Comparison of ENCODE assay signal across 27 cellular contexts in genomic region chr18:49472459-49472858, GRCh38. TPM values are rescaled to one million over a fixed set of nuclear protein-coding genes. Genes with fewer than 3 reads are reported as not detected.
A peak's percentile ranks its signal among the peaks of the same experiment; 100 is the strongest.
DNase-seq lines count a peak whose midpoint lies in the region; ATAC-seq, FAIRE-seq and TF ChIP-seq lines count a peak whose summit lies in the region.
"Had no signal": no experiment of that assay in that cellular context is flagged by ENCODE, and none has a peak within 500 bp of the region (broad histone marks: within the 10 kb centered on the region; RNA-seq: fewer than 3 reads in every experiment).

No MANE protein-coding gene starts in this region.

- H2AFZ ChIP-seq in HepG2 (ENCODE audit: low read length) (no peak overlapping the region), H1 (ENCODE audit: low read length) (no peak overlapping the region)

- no peak for TF ChIP-seq POLR2A in HepG2 (IDR thresholded peaks at IDR 0.05; ENCODE audit: insufficient read depth in 1 of 2, low read depth in 2 of 2, low read length in 2 of 2)
- TF ChIP-seq POLR2A in right lobe of liver (IDR thresholded peaks at IDR 0.05) = no peak
- no peak for TF ChIP-seq POLR2A in H1 (IDR thresholded peaks at IDR 0.05; ENCODE audit: control extremely low read depth in 1 of 2, low read depth in 2 of 2, low read length in 2 of 2)
- no peak for TF ChIP-seq POLR2A in upper lobe of left lung (IDR thresholded peaks at IDR 0.05)

- DNase-seq in HepG2 (ENCODE audit: low spot score) (no peak), right lobe of liver (no peak), T-helper 17 cell (no peak), H1 (ENCODE audit: low read depth in 1 of 2, low spot score in 2 of 2) (no peak), upper lobe of left lung (no peak)
- DNase-seq: ACHN; BE2C; C1 segment of cervical spinal cord; CD4-positive, alpha-beta memory T cell; CD4-positive, CD25-positive, alpha-beta regulatory T cell; CD8-positive, alpha-beta memory T cell; COR-L47; DMS 273 treated with DMSO at 0.1 percent for 48 hours; DMS153; DMS53; DMS79; DND-41; EL; GDM1 had no signal

- H3K23me2 ChIP-seq in H1 (ENCODE audit: low read depth, low read length) = no peaks in the 10 kb centered on the region

- no peak overlapping the region for H4K91ac ChIP-seq in H1 (replicated peaks; ENCODE audit: insufficient read length, low read length)

- H3K79me2 ChIP-seq in HepG2 (ENCODE audit: insufficient read depth, low read length) (no peaks in the 10 kb centered on the region), H1 (ENCODE audit: control insufficient read depth in 1 of 2, insufficient read depth in 2 of 2, low read length in 2 of 2) (no peaks in the 10 kb centered on the region)

- H2BK120ac ChIP-seq in H1 (replicated peaks; ENCODE audit: low read depth, low read length) = no peak overlapping the region

- H3K27me3 ChIP-seq in HepG2 (ENCODE audit: control insufficient read depth in 1 of 2, insufficient read depth in 2 of 2, low read length in 2 of 2) (no peaks in the 10 kb centered on the region), right lobe of liver (no peaks in the 10 kb centered on the region), H1 (replicated peaks in 1 of 4; ENCODE audit: control insufficient read depth in 3 of 4, extremely low read depth in 1 of 4, insufficient read depth in 3 of 4, low read length in 3 of 4) (no peaks in the 10 kb centered on the region), upper lobe of left lung (no peaks in the 10 kb centered on the region)
- H3K27me3 ChIP-seq: BE2C, BLaER1 had no signal

- no peak overlapping the region for H3K18ac ChIP-seq in H1 (ENCODE audit: extremely low read depth, low read length)

- H3K4me1 Mint-ChIP-seq in T-helper 17 cell = no peaks in the 10 kb centered on the region
- H3K4me1 Mint-ChIP-seq: CD4-positive, CD25-positive, alpha-beta regulatory T cell had no signal

- H3K36me3 ChIP-seq in HepG2 (replicated peaks in 1 of 2; ENCODE audit: control insufficient read depth in 1 of 2, insufficient read depth in 2 of 2, low read length in 2 of 2) (no peaks in the 10 kb centered on the region), right lobe of liver (no peaks in the 10 kb centered on the region), H1 (ENCODE audit: control insufficient read depth in 2 of 4, insufficient read depth in 4 of 4, low read length in 3 of 4) (no peaks in the 10 kb centered on the region), upper lobe of left lung (no peaks in the 10 kb centered on the region)
- H3K36me3 ChIP-seq: BE2C, BLaER1 had no signal

- intact Hi-C loops in HepG2 (cut with micrococcal nuclease; ENCODE audit: unreplicated experiment) = no loop called here
- intact Hi-C loops in right lobe of liver (cut with DNase I) = no loop called here

- no peaks in the 10 kb centered on the region for H3K27me3 Mint-ChIP-seq in T-helper 17 cell

- H3K27ac Mint-ChIP-seq in T-helper 17 cell = peak overlapping the region; percentile 37
- H3K27ac Mint-ChIP-seq: CD14-positive monocyte; CD4-positive, alpha-beta memory T cell; CD4-positive, CD25-positive, alpha-beta regulatory T cell had no signal

- no peak for FAIRE-seq in HepG2 (lab: Jason Lieb, UNC)
- FAIRE-seq in H1 (lab: Jason Lieb, UNC) = no peak
- FAIRE-seq: GM12878, GM12892, GM18507, GM19239 had no signal

- in situ Hi-C loops in HepG2 (cut with HindIII; ENCODE audit: extremely low pct_ligation_motif_present, low pct_unique_long_range_greater_than_20kb) = no loop called here

- H3K4me3 Mint-ChIP-seq in T-helper 17 cell = no peak overlapping the region
- H3K4me3 Mint-ChIP-seq: CD14-positive monocyte; CD4-positive, alpha-beta memory T cell; CD4-positive, CD25-positive, alpha-beta regulatory T cell; CD8-positive, alpha-beta memory T cell had no signal

- POLR2A ChIA-PET in HepG2 (lab: Yijun Ruan, JAX) = no interaction called here
- POLR2A ChIA-PET in H1 (lab: Charles Lee; ENCODE audit: partially characterized antibody) = interaction anchor here (1.7 kb wide), 1 partner anchor 15 kb away, joined by 6 read pairs; the partner anchor contains the start of gene C18orf32

- no peaks in the 10 kb centered on the region for H3K36me3 Mint-ChIP-seq in T-helper 17 cell (ENCODE audit: low read depth)
- H3K36me3 Mint-ChIP-seq: CD14-positive monocyte had no signal

- H3K4me1 ChIP-seq in HepG2 (ENCODE audit: insufficient read depth, low read length) (no peaks in the 10 kb centered on the region), right lobe of liver (peaks cover 0 to 4% (median 0%) of the 10 kb centered on the region in 4 donors), H1 (replicated peaks in 1 of 4; ENCODE audit: control insufficient read depth in 3 of 4, insufficient read depth in 4 of 4, low read length in 3 of 4) (peaks cover 0 to 5% (median 0%) of the 10 kb centered on the region in 4 experiments; a peak in 1 of 7 replicates), upper lobe of left lung (peaks cover 12 to 14% (median 13%) of the 10 kb centered on the region in 4 donors)
- H3K4me1 ChIP-seq: BE2C had no signal

- no peak overlapping the region for H2AK5ac ChIP-seq in H1 (ENCODE audit: low read depth, low read length)

- H3K56ac ChIP-seq in H1 (replicated peaks; ENCODE audit: insufficient read length, low read depth, low read length) = no peak overlapping the region

- no peak for TF ChIP-seq CTCF in HepG2 (CRISPR knock-in tag; IDR thresholded peaks at IDR 0.05)
- TF ChIP-seq CTCF in right lobe of liver (IDR thresholded peaks at IDR 0.05) = no peak
- TF ChIP-seq CTCF in H1 (IDR thresholded peaks at IDR 0.05; ENCODE audit: control extremely low read depth in 1 of 3, insufficient read depth in 1 of 3, low read depth in 1 of 3, low read length in 3 of 3) = no peak
- TF ChIP-seq CTCF in upper lobe of left lung (IDR thresholded peaks at IDR 0.05) = no peak

- H3K4me3 ChIP-seq in HepG2 (replicated peaks in 1 of 3; ENCODE audit: insufficient read depth in 1 of 3, low read depth in 2 of 3, low read length in 3 of 3) (no peak overlapping the region), right lobe of liver (no peak overlapping the region), H1 (ENCODE audit: extremely low read depth in 1 of 4, insufficient read depth in 2 of 4, low read depth in 3 of 4, low read length in 4 of 4) (no peak overlapping the region), upper lobe of left lung (no peak overlapping the region)
- H3K4me3 ChIP-seq: BLaER1, GM12878 had no signal

- no peak overlapping the region for H4K5ac ChIP-seq in H1 (ENCODE audit: insufficient read length, low read depth, low read length)

- H3K9me3 ChIP-seq in HepG2 (ENCODE audit: low read length) (no peaks in the 10 kb centered on the region), right lobe of liver (no peaks in the 10 kb centered on the region), T-helper 17 cell (ENCODE audit: control insufficient read depth, low read length, poor library complexity, severe bottlenecking) (no peaks in the 10 kb centered on the region), H1 (ENCODE audit: insufficient read depth in 2 of 2, low read depth in 1 of 2, low read length in 1 of 2) (no peaks in the 10 kb centered on the region), upper lobe of left lung (no peaks in the 10 kb centered on the region)
- H3K9me3 ChIP-seq: BE2C, BLaER1 had no signal

- H2BK20ac ChIP-seq in H1 (ENCODE audit: low read length) = no peak overlapping the region

- H2BK12ac ChIP-seq in H1 (ENCODE audit: low read depth, low read length) = no peak overlapping the region

- WGBS in HepG2 (ENCODE audit: low lambda C conversion rate) = 36% methylated on average over 3 of the region's 3 CpGs
- WGBS in right lobe of liver (ENCODE audit: insufficient coverage, low coverage, low lambda C conversion rate, missing lambda C conversion rate) = 59% methylated on average over 2 of the region's 3 CpGs
- 78% methylated on average over 3 of the region's 3 CpGs; no CpG with 5 or more reads in 1 of the 2 experiments for WGBS in H1 (ENCODE audit: extremely low coverage in 1 of 2, insufficient coverage in 1 of 2, insufficient read length in 1 of 2, insufficient replicate concordance in 2 of 2, low coverage in 1 of 2, low lambda C conversion rate in 2 of 2, missing lambda C conversion rate in 1 of 2), 2 experiments
- WGBS in upper lobe of left lung, 2 donors = 78 to 81% methylated on average over 3 of the region's 3 CpGs

- H4K20me1 ChIP-seq in HepG2 (ENCODE audit: insufficient read depth, low read length) (no peaks in the 10 kb centered on the region), H1 (replicated peaks in 1 of 2; ENCODE audit: control insufficient read depth in 1 of 2, insufficient read depth in 2 of 2, low read length in 2 of 2) (no peaks in the 10 kb centered on the region)
- H4K20me1 ChIP-seq: BLaER1 had no signal

- H2BK15ac ChIP-seq in H1 (ENCODE audit: low read length) = no peak overlapping the region

- TF ChIP-seq RAD21 in HepG2 (CRISPR knock-in tag; IDR thresholded peaks at IDR 0.05) (no peak), H1 (IDR thresholded peaks at IDR 0.05 in 1 of 2, conservative IDR thresholded peaks at IDR 0.05 in 1 of 2; ENCODE audit: low read depth in 2 of 2, low read length in 2 of 2) (no peak)

- H3K27ac ChIP-seq in HepG2 (ENCODE audit: extremely low read length, insufficient read depth, low read length) (no peak overlapping the region), right lobe of liver (no peak overlapping the region), H1 (ENCODE audit: low read depth, low read length) (no peak overlapping the region), upper lobe of left lung (no peak overlapping the region)
- H3K27ac ChIP-seq: 22Rv1, BLaER1 had no signal

- no peak overlapping the region for H3K4me2 ChIP-seq in HepG2 (ENCODE audit: low read depth, low read length)
- H3K4me2 ChIP-seq in H1 (ENCODE audit: insufficient read depth in 1 of 2, low read depth in 2 of 2, low read length in 2 of 2) = no peak overlapping the region
- H3K4me2 ChIP-seq: BLaER1 had no signal

- no peak overlapping the region for H3K14ac ChIP-seq in H1 (ENCODE audit: insufficient read length)

- no peak overlapping the region for H4K8ac ChIP-seq in H1 (ENCODE audit: extremely low read depth, insufficient read depth, low read length)

- CTCF ChIA-PET in HepG2 (lab: Yijun Ruan, JAX; ENCODE audit: low intra/inter-chr PET ratio, low total read pairs) (no interaction called here), H1 (lab: Charles Lee; ENCODE audit: partially characterized antibody) (no interaction called here)

- no peak overlapping the region for H2BK5ac ChIP-seq in H1 (ENCODE audit: low read depth, low read length)

- H3K9ac ChIP-seq in HepG2 (ENCODE audit: insufficient read depth, low read depth, low read length) (no peak overlapping the region), H1 (replicated peaks in 1 of 4; ENCODE audit: extremely low read depth in 1 of 4, low read depth in 3 of 4, low read length in 3 of 4) (no peak overlapping the region)
- H3K9ac ChIP-seq: BLaER1 had no signal

- no peak for TF ChIP-seq EP300 in HepG2 (IDR thresholded peaks at IDR 0.05; ENCODE audit: low read depth in 2 of 2, low read length in 2 of 2)
- no peak for TF ChIP-seq EP300 in HepG2 (CRISPR knock-in tag; IDR thresholded peaks at IDR 0.05; ENCODE audit: borderline replicate concordance)
- no peak for TF ChIP-seq EP300 in H1 (IDR thresholded peaks at IDR 0.05; ENCODE audit: borderline replicate concordance in 1 of 2, low read depth in 2 of 2, low read length in 2 of 2)
- TF ChIP-seq EP300 in upper lobe of left lung (IDR thresholded peaks at IDR 0.05) = no peak

- ATAC-seq in HepG2 = no peak
- no peak for ATAC-seq in right lobe of liver
- ATAC-seq in T-helper 17 cell = no peak
- no peak for ATAC-seq in HG02852 (IDR thresholded peaks at IDR 0.05; ENCODE audit: unreplicated experiment)
- no peak for ATAC-seq in upper lobe of left lung (ENCODE audit: low FRiP score in 2 of 2)
- ATAC-seq: GM12878 had no signal

- H3K23ac ChIP-seq in H1 (ENCODE audit: insufficient read length) = no peak overlapping the region

- no peak overlapping the region for H3K4ac ChIP-seq in H1 (replicated peaks; ENCODE audit: insufficient read length, low read depth, low read length)

- no peaks in the 10 kb centered on the region for H3K79me1 ChIP-seq in H1 (ENCODE audit: low read depth, low read length)

- no TSS peak for BruUV-seq in HepG2 (replicated peaks; lab: Mats Ljungman, UMichigan)

RNA-seq across cellular contexts. Expression of gene DYM, which starts 12.0 kb away (rescaled TPM):
- total RNA-seq in HepG2 (2016; rRNA removed; fragmentation: Illumina TruSeq; extraction: Trizol) = 47.6 and 74.3 TPM in 2 replicates
- 44.2 and 58.4 TPM in 2 replicates for total RNA-seq in HepG2 (2016; cell fraction: cytosol; rRNA removed; fragmentation: Illumina TruSeq; extraction: Trizol; ENCODE audit: low read depth)
- 48.0 and 72.9 TPM in 2 replicates for total RNA-seq in HepG2 (2016; cell fraction: insoluble cytoplasmic fraction; rRNA removed; fragmentation: Illumina TruSeq; extraction: Trizol)
- total RNA-seq in HepG2 (2016; cell fraction: membrane; rRNA removed; fragmentation: Illumina TruSeq; extraction: Trizol) = 80.3 and 82.6 TPM in 2 replicates
- total RNA-seq in HepG2 (2016; cell fraction: nucleus; rRNA removed; fragmentation: Illumina TruSeq; extraction: Trizol) = 54.5 and 60.6 TPM in 2 replicates
- polyA plus RNA-seq in HepG2 (2011; rRNA removed) = 51.6 and 72.0 TPM in 2 replicates
- polyA plus RNA-seq in HepG2 (2011; cell fraction: cytosol; rRNA removed) = 32.3 and 39.0 TPM in 2 replicates
- 13.1 and 15.9 TPM in 2 replicates for polyA plus RNA-seq in HepG2 (2011; cell fraction: nucleus; rRNA removed)
- 42.0 and 55.8 TPM in 2 replicates for polyA plus RNA-seq in HepG2 (2012)
- 28.7 and 32.8 TPM in 2 replicates for polyA plus RNA-seq in HepG2 (2016; cell fraction: cytosol; fragmentation: Illumina TruSeq; extraction: Trizol; ENCODE audit: low read depth)
- 70.0 and 71.9 TPM in 2 replicates for polyA plus RNA-seq in HepG2 (2016; cell fraction: insoluble cytoplasmic fraction; fragmentation: Illumina TruSeq; extraction: Trizol; ENCODE audit: low read depth)
- polyA plus RNA-seq in HepG2 (2016; cell fraction: membrane; fragmentation: Illumina TruSeq; extraction: Trizol; ENCODE audit: low read depth) = 59.3 and 65.7 TPM in 2 replicates
- 23.8 and 26.1 TPM in 2 replicates for polyA plus RNA-seq in HepG2 (2016; cell fraction: nucleus; fragmentation: Illumina TruSeq; extraction: Trizol; ENCODE audit: insufficient read depth, low read depth)
- 107 and 109 TPM in 2 replicates for polyA minus RNA-seq in HepG2 (2011; rRNA and poly(A)+ RNA removed; ENCODE audit: low replicate concordance)
- polyA minus RNA-seq in HepG2 (2011; cell fraction: cytosol; rRNA and poly(A)+ RNA removed) = 50.0 and 63.9 TPM in 2 replicates
- polyA minus RNA-seq in HepG2 (2011; cell fraction: nucleus; rRNA and poly(A)+ RNA removed) = 116 and 119 TPM in 2 replicates
- 10 to 100 TPM; 19.0 to 31.1 (median 25.7) TPM for total RNA-seq in right lobe of liver
- total RNA-seq in T-helper 17 cell = 10 to 100 TPM; 53.3 to 68.4 TPM
- 60.7 and 63.8 TPM in 2 replicates for total RNA-seq in H1 (2021; fragmentation: NEBNext Ultra II Directional; extraction: Animal tissue kit (Norgen Biotek cat#: 25700))
- 25.5 and 32.9 TPM in 2 replicates for polyA plus RNA-seq in H1 (2011; rRNA removed)
- 29.7 TPM for polyA plus RNA-seq in H1 (2011; cell fraction: cytosol; rRNA removed)
- 26.4 TPM for polyA plus RNA-seq in H1 (2011; cell fraction: nucleus; rRNA removed)
- polyA plus RNA-seq in H1 (2012, experiment 1 of 2) = 29.7 to 50.9 TPM (median 34.3 TPM) in 4 replicates
- polyA plus RNA-seq in H1 (2012, experiment 2 of 2) = 4.5 TPM
- 36.2 TPM for polyA plus RNA-seq in H1 (2013, experiment 1 of 2)
- polyA plus RNA-seq in H1 (2013, experiment 2 of 2) = 34.9 TPM
- 79.1 and 91.3 TPM in 2 replicates for polyA minus RNA-seq in H1 (2011; rRNA and poly(A)+ RNA removed)
- polyA minus RNA-seq in H1 (2011; cell fraction: cytosol; rRNA and poly(A)+ RNA removed) = 50.1 TPM
- 183 TPM for polyA minus RNA-seq in H1 (2011; cell fraction: nucleus; rRNA and poly(A)+ RNA removed)
- 100 to 1,000 TPM in 1 of 6 donors, 10 to 100 TPM in 5; 34.9 to 113 (median 46.9) TPM for total RNA-seq in upper lobe of left lung

RNA-seq across cellular contexts. Expression of gene C18orf32, which starts 14.6 kb away (rescaled TPM):
- 14.5 and 20.6 TPM in 2 replicates for total RNA-seq in HepG2 (2016; rRNA removed; fragmentation: Illumina TruSeq; extraction: Trizol)
- 21.3 and 22.8 TPM in 2 replicates for total RNA-seq in HepG2 (2016; cell fraction: cytosol; rRNA removed; fragmentation: Illumina TruSeq; extraction: Trizol; ENCODE audit: low read depth)
- total RNA-seq in HepG2 (2016; cell fraction: insoluble cytoplasmic fraction; rRNA removed; fragmentation: Illumina TruSeq; extraction: Trizol) = 14.0 and 23.8 TPM in 2 replicates
- total RNA-seq in HepG2 (2016; cell fraction: membrane; rRNA removed; fragmentation: Illumina TruSeq; extraction: Trizol) = 32.7 and 32.8 TPM in 2 replicates
- total RNA-seq in HepG2 (2016; cell fraction: nucleus; rRNA removed; fragmentation: Illumina TruSeq; extraction: Trizol) = 15.0 and 16.4 TPM in 2 replicates
- 15.9 and 17.6 TPM in 2 replicates for polyA plus RNA-seq in HepG2 (2011; rRNA removed)
- polyA plus RNA-seq in HepG2 (2011; cell fraction: cytosol; rRNA removed) = 13.2 and 14.2 TPM in 2 replicates
- polyA plus RNA-seq in HepG2 (2011; cell fraction: nucleus; rRNA removed) = 6.4 and 8.7 TPM in 2 replicates
- polyA plus RNA-seq in HepG2 (2012) = 18.8 and 20.4 TPM in 2 replicates
- polyA plus RNA-seq in HepG2 (2016; cell fraction: cytosol; fragmentation: Illumina TruSeq; extraction: Trizol; ENCODE audit: low read depth) = 55.4 and 58.2 TPM in 2 replicates
- polyA plus RNA-seq in HepG2 (2016; cell fraction: insoluble cytoplasmic fraction; fragmentation: Illumina TruSeq; extraction: Trizol; ENCODE audit: low read depth) = 18.5 and 25.1 TPM in 2 replicates
- polyA plus RNA-seq in HepG2 (2016; cell fraction: membrane; fragmentation: Illumina TruSeq; extraction: Trizol; ENCODE audit: low read depth) = 45.4 and 46.0 TPM in 2 replicates
- 26.2 and 28.8 TPM in 2 replicates for polyA plus RNA-seq in HepG2 (2016; cell fraction: nucleus; fragmentation: Illumina TruSeq; extraction: Trizol; ENCODE audit: insufficient read depth, low read depth)
- polyA minus RNA-seq in HepG2 (2011; rRNA and poly(A)+ RNA removed; ENCODE audit: low replicate concordance) = 1.9 and 3.2 TPM in 2 replicates
- polyA minus RNA-seq in HepG2 (2011; cell fraction: cytosol; rRNA and poly(A)+ RNA removed) = 4.7 and 6.5 TPM in 2 replicates
- 4.4 and 6.7 TPM in 2 replicates for polyA minus RNA-seq in HepG2 (2011; cell fraction: nucleus; rRNA and poly(A)+ RNA removed)
- total RNA-seq in right lobe of liver = 10 to 100 TPM; 24.8 to 41.1 (median 31.1) TPM
- 10 to 100 TPM; 31.3 to 32.1 TPM for total RNA-seq in T-helper 17 cell
- 20.1 and 22.9 TPM in 2 replicates for total RNA-seq in H1 (2021; fragmentation: NEBNext Ultra II Directional; extraction: Animal tissue kit (Norgen Biotek cat#: 25700))
- 14.9 and 17.3 TPM in 2 replicates for polyA plus RNA-seq in H1 (2011; rRNA removed)
- polyA plus RNA-seq in H1 (2011; cell fraction: cytosol; rRNA removed) = 21.1 TPM
- 11.5 TPM for polyA plus RNA-seq in H1 (2011; cell fraction: nucleus; rRNA removed)
- 5.7 to 9.1 TPM (median 8.2 TPM) in 4 replicates for polyA plus RNA-seq in H1 (2012, experiment 1 of 2)
- 17.5 TPM for polyA plus RNA-seq in H1 (2012, experiment 2 of 2)
- 39.6 TPM for polyA plus RNA-seq in H1 (2013, experiment 1 of 2)
- polyA plus RNA-seq in H1 (2013, experiment 2 of 2) = 42.4 TPM
- polyA minus RNA-seq in H1 (2011; rRNA and poly(A)+ RNA removed) = 1.1 and 1.7 TPM in 2 replicates
- polyA minus RNA-seq in H1 (2011; cell fraction: cytosol; rRNA and poly(A)+ RNA removed) = 8.6 TPM
- polyA minus RNA-seq in H1 (2011; cell fraction: nucleus; rRNA and poly(A)+ RNA removed) = 6.0 TPM
- 10 to 100 TPM; 17.8 to 68.8 (median 56.5) TPM for total RNA-seq in upper lobe of left lung

RNA-seq across cellular contexts. Expression of gene RPL17, which starts 19.8 kb away (rescaled TPM):
- total RNA-seq in HepG2 (2016; rRNA removed; fragmentation: Illumina TruSeq; extraction: Trizol) (2,087 and 2,639 TPM in 2 replicates), right lobe of liver (100 to 1,000 TPM; 385 to 554 (median 483) TPM), T-helper 17 cell (1,000 to 10,000 TPM; 2,529 to 2,560 TPM), upper lobe of left lung (1,000 to 10,000 TPM in 4 of 6 donors, 100 to 1,000 TPM in 2; 489 to 1,445 (median 1,064) TPM)
- 3,110 and 3,287 TPM in 2 replicates for total RNA-seq in HepG2 (2016; cell fraction: cytosol; rRNA removed; fragmentation: Illumina TruSeq; extraction: Trizol; ENCODE audit: low read depth)
- total RNA-seq in HepG2 (2016; cell fraction: insoluble cytoplasmic fraction; rRNA removed; fragmentation: Illumina TruSeq; extraction: Trizol) = 2,077 and 2,707 TPM in 2 replicates
- 4,915 and 4,916 TPM in 2 replicates for total RNA-seq in HepG2 (2016; cell fraction: membrane; rRNA removed; fragmentation: Illumina TruSeq; extraction: Trizol)
- 764 and 826 TPM in 2 replicates for total RNA-seq in HepG2 (2016; cell fraction: nucleus; rRNA removed; fragmentation: Illumina TruSeq; extraction: Trizol)
- polyA plus RNA-seq in HepG2 (2011; rRNA removed) (3,818 and 4,133 TPM in 2 replicates), H1 (2011; rRNA removed) (2,550 and 4,330 TPM in 2 replicates)
- 4,012 and 4,835 TPM in 2 replicates for polyA plus RNA-seq in HepG2 (2011; cell fraction: cytosol; rRNA removed)
- 824 and 1,042 TPM in 2 replicates for polyA plus RNA-seq in HepG2 (2011; cell fraction: nucleus; rRNA removed)
- 3,914 and 4,724 TPM in 2 replicates for polyA plus RNA-seq in HepG2 (2012)
- 4,104 and 4,147 TPM in 2 replicates for polyA plus RNA-seq in HepG2 (2016; cell fraction: cytosol; fragmentation: Illumina TruSeq; extraction: Trizol; ENCODE audit: low read depth)
- 2,894 and 3,118 TPM in 2 replicates for polyA plus RNA-seq in HepG2 (2016; cell fraction: insoluble cytoplasmic fraction; fragmentation: Illumina TruSeq; extraction: Trizol; ENCODE audit: low read depth)
- polyA plus RNA-seq in HepG2 (2016; cell fraction: membrane; fragmentation: Illumina TruSeq; extraction: Trizol; ENCODE audit: low read depth) = 5,165 and 5,252 TPM in 2 replicates
- polyA plus RNA-seq in HepG2 (2016; cell fraction: nucleus; fragmentation: Illumina TruSeq; extraction: Trizol; ENCODE audit: insufficient read depth, low read depth) = 1,528 and 1,530 TPM in 2 replicates
- 381 and 692 TPM in 2 replicates for polyA minus RNA-seq in HepG2 (2011; rRNA and poly(A)+ RNA removed; ENCODE audit: low replicate concordance)
- 546 and 648 TPM in 2 replicates for polyA minus RNA-seq in HepG2 (2011; cell fraction: cytosol; rRNA and poly(A)+ RNA removed)
- polyA minus RNA-seq in HepG2 (2011; cell fraction: nucleus; rRNA and poly(A)+ RNA removed) = 521 and 627 TPM in 2 replicates
- total RNA-seq in H1 (2021; fragmentation: NEBNext Ultra II Directional; extraction: Animal tissue kit (Norgen Biotek cat#: 25700)) = 2,692 and 2,707 TPM in 2 replicates
- 4,763 TPM for polyA plus RNA-seq in H1 (2011; cell fraction: cytosol; rRNA removed)
- 1,813 TPM for polyA plus RNA-seq in H1 (2011; cell fraction: nucleus; rRNA removed)
- 3,622 to 5,232 TPM (median 4,180 TPM) in 4 replicates for polyA plus RNA-seq in H1 (2012, experiment 1 of 2)
- 1,892 TPM for polyA plus RNA-seq in H1 (2012, experiment 2 of 2)
- 4,430 TPM for polyA plus RNA-seq in H1 (2013, experiment 1 of 2)
- polyA plus RNA-seq in H1 (2013, experiment 2 of 2) = 4,563 TPM
- polyA minus RNA-seq in H1 (2011; rRNA and poly(A)+ RNA removed) = 1,374 and 2,105 TPM in 2 replicates
- polyA minus RNA-seq in H1 (2011; cell fraction: cytosol; rRNA and poly(A)+ RNA removed) = 674 TPM
- 1,076 TPM for polyA minus RNA-seq in H1 (2011; cell fraction: nucleus; rRNA and poly(A)+ RNA removed)

Comparison
In these comparisons a context has a peak if more than half of its experiments do, and no peak if none do; other contexts are left out.
1. Of the 41 proteins assayed by ChIP-seq in both HepG2 and H1: peak only in HepG2: none; only in H1: none; in both: MAFK; in neither: 40.